In genomic region chr10:110402077-110402416, GRCh38 we compare ENCODE assay signal across 1 cellular context.
TF ChIP-seq lines count a peak whose summit lies in the region.

No MANE protein-coding gene starts in this region.

TF ChIP-seq in K562, 482 proteins besides CTCF, POLR2A, EP300 and RAD21:
- TF ChIP-seq ZNF639 (CRISPR knock-in tag; conservative IDR thresholded peaks at IDR 0.05 in 1 of 2, IDR thresholded peaks at IDR 0.05 in 1 of 2) (no peak), RBM25 (IDR thresholded peaks at IDR 0.05; ENCODE audit: low read depth, low read length, severe bottlenecking) (peak; percentile 63)
